ENCODE assay signal across 26 cellular contexts in the genomic region with DNA sequence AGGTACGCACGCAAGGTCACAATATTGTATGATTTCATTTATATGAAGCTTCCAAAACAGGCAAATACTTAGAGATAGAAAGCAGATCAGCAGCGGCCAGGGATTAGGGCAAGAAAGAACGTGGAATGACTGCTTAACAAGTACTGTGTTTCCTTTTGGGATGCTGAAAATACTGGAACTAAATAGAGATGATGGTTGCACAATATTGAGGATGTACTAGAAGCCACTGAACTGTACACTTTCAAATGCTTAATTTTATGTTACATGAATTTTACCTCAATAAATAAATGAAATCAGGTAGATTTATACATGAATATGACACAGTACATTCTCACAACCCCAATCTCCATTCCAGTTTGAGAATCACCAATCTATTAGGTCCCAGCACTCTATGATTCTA.
"Had no signal": no experiment of that assay in that cellular context is flagged by ENCODE, and none has a peak within 500 bp of the region (broad histone marks: within the 10 kb centered on the region; RNA-seq: fewer than 3 reads in every experiment).

No MANE protein-coding gene starts in this region.

- H3K4me1 Mint-ChIP-seq: WTC11 had no signal

- H3K4me3 Mint-ChIP-seq: activated CD4-positive, alpha-beta memory T cell treated with anti-CD3 and anti-CD28 coated beads, Interleukin-2, amount 10 ng/mL, durations not matched to agents 7 days and 5 days; activated CD4-positive, alpha-beta T cell treated with anti-CD3 and anti-CD28 coated beads, Interleukin-2, amount 10 ng/mL, durations not matched to agents 7 days and 5 days; activated naive CD4-positive, alpha-beta T cell treated with anti-CD3 and anti-CD28 coated beads, Interleukin-2, amount 10 ng/mL, durations not matched to agents 7 days and 5 days; activated naive CD8-positive, alpha-beta T cell treated with anti-CD3 and anti-CD28 coated beads, Interleukin-2, amount 10 ng/mL, durations not matched to agents 7 days and 5 days; activated T-cell treated with anti-CD3 and anti-CD28 coated beads, Interleukin-2, amount 50 U/mL, for 24 hours; activated T-cell treated with anti-CD3 and anti-CD28 coated beads, Interleukin-2, amount 50 U/mL, for 72 hours; central memory CD8-positive, alpha-beta T cell; dendritic cell treated with granulocyte-macrophage colony-stimulating factor and Interleukin-4, amounts not matched to agents 40 ng/mL and 50 ng/mL, for 4 days; endodermal cell; WTC11 had no signal

- H3K27ac Mint-ChIP-seq: activated CD4-positive, alpha-beta memory T cell treated with anti-CD3 and anti-CD28 coated beads, Interleukin-2, amount 10 ng/mL, durations not matched to agents 7 days and 5 days; activated CD4-positive, alpha-beta T cell treated with anti-CD3 and anti-CD28 coated beads, Interleukin-2, amount 10 ng/mL, durations not matched to agents 7 days and 5 days; activated naive CD4-positive, alpha-beta T cell treated with anti-CD3 and anti-CD28 coated beads, Interleukin-2, amount 10 ng/mL, durations not matched to agents 7 days and 5 days; activated naive CD4-positive, alpha-beta T cell treated with anti-CD3 and anti-CD28 coated beads, Interleukin-2, amount 50 U/mL, for 72 hours; activated naive CD8-positive, alpha-beta T cell treated with anti-CD3 and anti-CD28 coated beads, Interleukin-2, amount 10 ng/mL, durations not matched to agents 7 days and 5 days; activated T-cell treated with anti-CD3 and anti-CD28 coated beads, Interleukin-2, amount 50 U/mL, for 24 hours; activated T-cell treated with anti-CD3 and anti-CD28 coated beads, Interleukin-2, amount 50 U/mL, for 72 hours; dendritic cell treated with granulocyte-macrophage colony-stimulating factor and Interleukin-4, amounts not matched to agents 40 ng/mL and 50 ng/mL, for 4 days; endodermal cell; WTC11 had no signal

- H3K9me3 Mint-ChIP-seq: activated CD4-positive, alpha-beta memory T cell treated with anti-CD3 and anti-CD28 coated beads, Interleukin-2, amount 10 ng/mL, durations not matched to agents 7 days and 5 days; activated CD4-positive, alpha-beta T cell treated with anti-CD3 and anti-CD28 coated beads, Interleukin-2, amount 10 ng/mL, durations not matched to agents 7 days and 5 days; activated naive CD4-positive, alpha-beta T cell treated with anti-CD3 and anti-CD28 coated beads, Interleukin-2, amount 10 ng/mL, durations not matched to agents 7 days and 5 days; activated naive CD4-positive, alpha-beta T cell treated with anti-CD3 and anti-CD28 coated beads, Interleukin-2, amount 50 U/mL, for 72 hours; activated naive CD8-positive, alpha-beta T cell treated with anti-CD3 and anti-CD28 coated beads, Interleukin-2, amount 10 ng/mL, durations not matched to agents 7 days and 5 days; activated T-cell treated with anti-CD3 and anti-CD28 coated beads, Interleukin-2, amount 50 U/mL, for 24 hours; activated T-cell treated with anti-CD3 and anti-CD28 coated beads, Interleukin-2, amount 50 U/mL, for 72 hours; central memory CD8-positive, alpha-beta T cell; dendritic cell treated with granulocyte-macrophage colony-stimulating factor and Interleukin-4, amounts not matched to agents 40 ng/mL and 50 ng/mL, for 4 days; endodermal cell; WTC11 had no signal

- DNase-seq: activated CD4-positive, alpha-beta memory T cell treated with anti-CD3 and anti-CD28 coated beads, Interleukin-2, amount 10 ng/mL, durations not matched to agents 7 days and 5 days; activated CD4-positive, alpha-beta T cell treated with anti-CD3 and anti-CD28 coated beads for 1 hour; activated CD4-positive, alpha-beta T cell treated with anti-CD3 and anti-CD28 coated beads for 4 hours; activated CD4-positive, alpha-beta T cell treated with anti-CD3 and anti-CD28 coated beads, Interleukin-2, amount 10 ng/mL, durations not matched to agents 7 days and 5 days; activated CD4-positive, alpha-beta T cell treated with anti-CD3 and anti-CD28 coated beads, Interleukin-2, amount 50 U/mL, for 4 hours; activated CD8-positive, alpha-beta memory T cell treated with anti-CD3 and anti-CD28 coated beads, Interleukin-2, amount 50 U/mL, for 48 hours; activated gamma-delta T cell; activated naive CD4-positive, alpha-beta T cell; activated naive CD4-positive, alpha-beta T cell treated with anti-CD3 and anti-CD28 coated beads, Interleukin-2, amount 10 ng/mL, durations not matched to agents 7 days and 5 days; activated naive CD8-positive, alpha-beta T cell treated with anti-CD3 and anti-CD28 coated beads, Interleukin-2, amount 10 ng/mL, durations not matched to agents 7 days and 5 days; activated T-cell treated with anti-CD3 and anti-CD28 coated beads for 4 hours; activated T-cell treated with anti-CD3 and anti-CD28 coated beads, Interleukin-2, amount 50 U/mL, for 24 hours; activated T-cell treated with anti-CD3 and anti-CD28 coated beads, Interleukin-2, amount 50 U/mL, for 72 hours; anterior cingulate cortex; brain microvascular endothelial cell; dorsolateral prefrontal cortex; effector memory CD4-positive, alpha-beta T cell; endodermal cell; foreskin fibroblast; head of caudate nucleus; T-helper 2 cell had no signal

- ATAC-seq: activated naive CD4-positive, alpha-beta T cell treated with anti-CD3 and anti-CD28 coated beads, Interleukin-2, amount 50 U/mL, for 72 hours; activated T-cell treated with anti-CD3 and anti-CD28 coated beads, Interleukin-2, amount 50 U/mL, for 72 hours; esophagus mucosa; WTC11 had no signal

- H3K27me3 Mint-ChIP-seq: activated CD4-positive, alpha-beta memory T cell treated with anti-CD3 and anti-CD28 coated beads, Interleukin-2, amount 10 ng/mL, durations not matched to agents 7 days and 5 days; activated CD4-positive, alpha-beta T cell treated with anti-CD3 and anti-CD28 coated beads, Interleukin-2, amount 10 ng/mL, durations not matched to agents 7 days and 5 days; activated naive CD4-positive, alpha-beta T cell treated with anti-CD3 and anti-CD28 coated beads, Interleukin-2, amount 10 ng/mL, durations not matched to agents 7 days and 5 days; activated naive CD8-positive, alpha-beta T cell treated with anti-CD3 and anti-CD28 coated beads, Interleukin-2, amount 10 ng/mL, durations not matched to agents 7 days and 5 days; activated T-cell treated with anti-CD3 and anti-CD28 coated beads, Interleukin-2, amount 50 U/mL, for 24 hours; central memory CD8-positive, alpha-beta T cell; dendritic cell treated with granulocyte-macrophage colony-stimulating factor and Interleukin-4, amounts not matched to agents 40 ng/mL and 50 ng/mL, for 4 days had no signal
